In the genomic region with DNA sequence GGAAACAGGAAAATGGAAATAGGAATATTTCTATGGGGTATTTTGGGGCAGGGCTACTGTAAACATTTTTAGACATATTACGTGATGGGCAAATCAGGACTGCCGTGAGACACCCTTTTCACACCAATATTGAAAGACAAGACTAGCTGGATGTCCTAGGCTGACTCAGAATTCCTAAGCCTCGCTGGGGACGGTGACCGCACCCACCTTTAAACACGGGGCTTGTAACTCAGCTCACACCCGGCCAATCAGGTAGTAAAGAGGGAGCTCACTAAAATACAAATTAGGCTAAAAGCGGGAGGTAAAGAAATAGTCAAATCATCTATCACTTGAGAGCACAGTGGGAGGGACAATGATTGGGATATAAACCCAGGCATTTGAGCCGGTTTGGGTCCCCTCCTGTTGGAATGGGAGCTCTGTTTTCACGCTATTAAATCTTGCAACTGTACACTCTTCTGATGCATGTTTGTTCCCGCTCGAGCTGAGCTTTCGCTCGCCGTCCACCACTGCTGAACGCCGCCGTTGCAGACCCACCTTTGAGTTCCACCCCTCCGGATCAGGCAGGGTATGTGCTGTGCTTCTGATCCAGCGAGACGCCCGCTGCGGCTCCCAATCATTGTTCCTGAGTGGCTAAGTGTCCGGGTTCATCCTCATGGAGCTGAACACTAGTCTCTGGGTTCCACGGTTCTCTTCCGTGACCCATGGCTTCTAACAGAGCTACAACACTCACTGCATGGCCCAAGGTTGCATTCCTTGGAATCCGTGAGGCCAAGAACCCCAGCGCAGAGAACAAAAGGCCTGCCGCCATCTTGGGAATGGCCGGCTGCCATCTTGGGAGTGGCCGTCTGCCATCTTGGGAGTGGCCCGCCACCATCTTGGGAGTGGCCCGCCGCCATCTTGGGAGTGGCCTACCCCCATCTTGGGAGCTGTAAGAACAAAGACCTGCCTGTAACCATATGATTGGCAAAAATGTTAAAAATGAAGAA, we compare ENCODE assay signal across 21 cellular contexts.
A peak's percentile ranks its signal among the peaks of the same experiment; 100 is the strongest.
DNase-seq lines count a peak whose midpoint lies in the region; ATAC-seq and TF ChIP-seq lines count a peak whose summit lies in the region.
"Had no signal": no experiment of that assay in that cellular context is flagged by ENCODE, and none has a peak within 500 bp of the region (broad histone marks: within the 10 kb centered on the region; RNA-seq: fewer than 3 reads in every experiment).

No MANE protein-coding gene starts in this region.

- H3K27me3 ChIP-seq in RWPE2 (ENCODE audit: insufficient read depth, poor library complexity, severe bottlenecking) (no peaks in the 10 kb centered on the region), liver (ENCODE audit: control insufficient read depth in 4 of 4, insufficient read depth in 4 of 4, low read length in 3 of 4) (peaks cover 0 to 3% (median 0%) of the 10 kb centered on the region in 4 donors), upper lobe of right lung (no peaks in the 10 kb centered on the region)
- H3K27me3 ChIP-seq: BE2C, SJCRH30 had no signal

- WGBS in liver, result 86% methylated on average over 34 of the region's 34 CpGs

- H3K4me3 ChIP-seq in RWPE2 (ENCODE audit: severe bottlenecking), result no peak overlapping the region
- H3K4me3 ChIP-seq in liver (ENCODE audit: low read depth in 1 of 3, low read length in 3 of 3), result no peak overlapping the region
- H3K4me3 ChIP-seq in upper lobe of right lung, result no peak overlapping the region
- H3K4me3 ChIP-seq: SJCRH30 had no signal

- TF ChIP-seq CTCF in RWPE2 (IDR thresholded peaks at IDR 0.05; ENCODE audit: poor library complexity, severe bottlenecking), result no peak
- no peak for TF ChIP-seq CTCF in liver (IDR thresholded peaks at IDR 0.05; ENCODE audit: low read depth, low read length, missing input control)
- no peak for TF ChIP-seq CTCF in upper lobe of right lung (IDR thresholded peaks at IDR 0.05)

- H3K36me3 ChIP-seq in RWPE2 (ENCODE audit: low read depth) (no peaks in the 10 kb centered on the region), liver (ENCODE audit: control insufficient read depth in 4 of 4, insufficient read depth in 3 of 4, low read depth in 1 of 4, low read length in 3 of 4) (no peaks in the 10 kb centered on the region), upper lobe of right lung (no peaks in the 10 kb centered on the region)
- H3K36me3 ChIP-seq: BE2C, SJCRH30 had no signal

- no peaks in the 10 kb centered on the region for H3K27me3 Mint-ChIP-seq in activated naive CD4-positive, alpha-beta T cell treated with anti-CD3 and anti-CD28 coated beads for 36 hours (ENCODE audit: low read depth)
- H3K27me3 Mint-ChIP-seq: IgD-negative memory B cell had no signal

- H3K4me1 Mint-ChIP-seq in activated naive CD4-positive, alpha-beta T cell treated with anti-CD3 and anti-CD28 coated beads for 36 hours (ENCODE audit: low read depth), result no peaks in the 10 kb centered on the region
- H3K4me1 Mint-ChIP-seq: CD4-positive, CD25-positive, alpha-beta regulatory T cell; IgD-negative memory B cell had no signal

- ATAC-seq in RWPE2 (ENCODE audit: low read depth) (no peak), upper lobe of right lung (no peak)
- ATAC-seq in activated naive CD4-positive, alpha-beta T cell treated with anti-CD3 and anti-CD28 coated beads, Interleukin-2, amount 50 U/mL, for 72 hours, result no peak
- ATAC-seq: PC-3 had no signal

- H3K9ac ChIP-seq in liver (ENCODE audit: low read depth in 1 of 2, low read length in 2 of 2), result no peak overlapping the region

- H3K36me3 Mint-ChIP-seq in activated naive CD4-positive, alpha-beta T cell treated with anti-CD3 and anti-CD28 coated beads, Interleukin-2, amount 50 U/mL, for 72 hours, result peaks cover 7 to 16% of the 10 kb centered on the region in 2 donors
- peaks cover 1% of the 10 kb centered on the region for H3K36me3 Mint-ChIP-seq in activated naive CD4-positive, alpha-beta T cell treated with anti-CD3 and anti-CD28 coated beads for 36 hours (ENCODE audit: low read depth)
- H3K36me3 Mint-ChIP-seq: CD4-positive, CD25-positive, alpha-beta regulatory T cell had no signal

- no peak overlapping the region for H3K4me3 Mint-ChIP-seq in activated naive CD4-positive, alpha-beta T cell treated with anti-CD3 and anti-CD28 coated beads for 36 hours
- H3K4me3 Mint-ChIP-seq: CD4-positive, CD25-positive, alpha-beta regulatory T cell; IgD-negative memory B cell had no signal

- no peak for TF ChIP-seq RAD21 in liver (IDR thresholded peaks at IDR 0.05)

- H3K9me3 Mint-ChIP-seq in activated naive CD4-positive, alpha-beta T cell treated with anti-CD3 and anti-CD28 coated beads, Interleukin-2, amount 50 U/mL, for 72 hours, result peaks cover 19 to 28% of the 10 kb centered on the region in 2 donors
- H3K9me3 Mint-ChIP-seq in activated naive CD4-positive, alpha-beta T cell treated with anti-CD3 and anti-CD28 coated beads for 36 hours, result peaks cover 8% of the 10 kb centered on the region

- no peak overlapping the region for H3K27ac ChIP-seq in RWPE2 (ENCODE audit: poor library complexity, severe bottlenecking)
- no peak overlapping the region for H3K27ac ChIP-seq in liver (ENCODE audit: low read depth in 1 of 2, low read length in 2 of 2)
- H3K27ac ChIP-seq in upper lobe of right lung, result no peak overlapping the region
- H3K27ac ChIP-seq: RWPE1, SJCRH30 had no signal

- H3K4me1 ChIP-seq in RWPE2 (ENCODE audit: insufficient read depth, poor library complexity, severe bottlenecking) (no peaks in the 10 kb centered on the region), liver (ENCODE audit: control insufficient read depth in 4 of 4, insufficient read depth in 4 of 4, low read length in 3 of 4) (no peaks in the 10 kb centered on the region), upper lobe of right lung (no peaks in the 10 kb centered on the region)
- H3K4me1 ChIP-seq: BE2C, SJCRH30 had no signal

- H3K9me3 ChIP-seq in RWPE2 (ENCODE audit: severe bottlenecking) (peaks cover 8% of the 10 kb centered on the region), liver (ENCODE audit: control insufficient read depth in 4 of 4, low read length in 3 of 4) (peaks cover 0 to 16% (median 11%) of the 10 kb centered on the region in 4 donors), upper lobe of right lung (no peaks in the 10 kb centered on the region)
- H3K9me3 ChIP-seq: BE2C, SJCRH30 had no signal

- DNase-seq in activated effector memory CD4-positive, alpha-beta T cell treated with anti-CD3 and anti-CD28 coated beads, Interleukin-2, amount 50 U/mL, for 16 hours, result peak; percentile 30
- DNase-seq in activated effector memory CD4-positive, alpha-beta T cell treated with Interleukin-2 at 50 U/mL for 16 hours, result no peak
- DNase-seq in RWPE2 (ENCODE audit: low spot score), result peak; percentile 1
- peak; percentile 57 for DNase-seq in upper lobe of right lung
- no peak for DNase-seq in activated naive CD4-positive, alpha-beta T cell treated with anti-CD3 and anti-CD28 coated beads, Interleukin-2, amount 50 U/mL, for 72 hours (ENCODE audit: low spot score in 2 of 2)
- no peak for DNase-seq in activated naive CD4-positive, alpha-beta T cell treated with anti-CD3 and anti-CD28 coated beads for 36 hours
- no peak for DNase-seq in NOMO-1 (lab: John Stamatoyannopoulos, UW; ENCODE audit: unreplicated experiment in 2 of 2)
- DNase-seq: BE2C; CD4-positive, CD25-positive, alpha-beta regulatory T cell; COR-L47; DMS 273 treated with DMSO at 0.1 percent for 48 hours; DND-41; NCI-H1092 treated with DMSO at 0.1 percent for 48 hours; NCI-H2081 treated with DMSO at 0.1 percent for 48 hours; NCI-H510A; NCI-H748 treated with DMSO at 0.1 percent for 48 hours; PC-3; SJCRH30 had no signal

- H3K27ac Mint-ChIP-seq in activated naive CD4-positive, alpha-beta T cell treated with anti-CD3 and anti-CD28 coated beads, Interleukin-2, amount 50 U/mL, for 72 hours, result no peak overlapping the region
- no peak overlapping the region for H3K27ac Mint-ChIP-seq in activated naive CD4-positive, alpha-beta T cell treated with anti-CD3 and anti-CD28 coated beads for 36 hours
- H3K27ac Mint-ChIP-seq: IgD-negative memory B cell had no signal

- intact Hi-C loops in upper lobe of right lung (cut with DNase I), result no loop called here
- intact Hi-C loops in activated naive CD4-positive, alpha-beta T cell treated with anti-CD3 and anti-CD28 coated beads for 36 hours (cut with micrococcal nuclease), result no loop called here

- CTCF ChIA-PET in activated naive CD4-positive, alpha-beta T cell treated with anti-CD3 and anti-CD28 coated beads for 36 hours (lab: Charles Lee), result no interaction called here

TF ChIP-seq in liver, 16 proteins besides CTCF, POLR2A, EP300 and RAD21:
- no peak for TF ChIP-seq GABPA (IDR thresholded peaks at IDR 0.05 in 1 of 2, conservative IDR thresholded peaks at IDR 0.05 in 1 of 2)
- TF ChIP-seq RXRA (IDR thresholded peaks at IDR 0.05), result no peak
- TF ChIP-seq, protein P1, sequence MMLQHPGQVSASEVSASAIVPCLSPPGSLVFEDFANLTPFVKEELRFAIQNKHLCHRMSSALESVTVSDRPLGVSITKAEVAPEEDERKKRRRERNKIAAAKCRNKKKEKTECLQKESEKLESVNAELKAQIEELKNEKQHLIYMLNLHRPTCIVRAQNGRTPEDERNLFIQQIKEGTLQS (IDR thresholded peaks at IDR 0.05), result no peak
- TF ChIP-seq YY1 (IDR thresholded peaks at IDR 0.05), result peak; percentile 13
TF ChIP-seq in liver: peak in this region for 1.

Comparison
In these comparisons a context has a peak if more than half of its experiments do, and no peak if none do; other contexts are left out.
1. DNase-seq: peak in activated effector memory CD4-positive, alpha-beta T cell treated with anti-CD3 and anti-CD28 coated beads, Interleukin-2, amount 50 U/mL, for 16 hours (single experiment), RWPE2 (single experiment) and upper lobe of right lung (single experiment); none in activated effector memory CD4-positive, alpha-beta T cell treated with Interleukin-2 at 50 U/mL for 16 hours (single experiment), activated naive CD4-positive, alpha-beta T cell treated with anti-CD3 and anti-CD28 coated beads, Interleukin-2, amount 50 U/mL, for 72 hours (0 of 2), activated naive CD4-positive, alpha-beta T cell treated with anti-CD3 and anti-CD28 coated beads for 36 hours (single experiment) and NOMO-1 (0 of 2).